9 cellular contexts compared by ENCODE assay signal in genomic region chr20:10179574-10180298, GRCh38. TPM values are rescaled to one million over a fixed set of nuclear protein-coding genes. Genes with fewer than 3 reads are reported as not detected.
DNase-seq lines count a peak whose midpoint lies in the region; ATAC-seq and TF ChIP-seq lines count a peak whose summit lies in the region.
"Had no signal": no experiment of that assay in that cellular context is flagged by ENCODE, and none has a peak within 500 bp of the region (broad histone marks: within the 10 kb centered on the region; RNA-seq: fewer than 3 reads in every experiment).

No MANE protein-coding gene starts in this region.

- intact Hi-C loops in left ventricle myocardium inferior (cut with micrococcal nuclease) = no loop called here

- no peak overlapping the region for H2AFZ ChIP-seq in OCI-LY3 (ENCODE audit: low read depth, low read length)

- H3K79me2 ChIP-seq in OCI-LY3 (ENCODE audit: low read length) = no peaks in the 10 kb centered on the region

- no peak overlapping the region for H3K4me2 ChIP-seq in OCI-LY3 (ENCODE audit: low read length)

- H4K20me1 ChIP-seq in OCI-LY3 (ENCODE audit: insufficient read depth, low read length) = no peaks in the 10 kb centered on the region

- H3K4me3 ChIP-seq in left ventricle myocardium inferior (no peak overlapping the region), right atrium auricular region (no peak overlapping the region), OCI-LY3 (ENCODE audit: low read length) (no peak overlapping the region), fibroblast of mammary gland (ENCODE audit: control insufficient read depth, low read depth, low read length) (no peak overlapping the region)

- H3K9me3 ChIP-seq in left ventricle myocardium inferior (replicated peaks) = peaks cover 6% of the 10 kb centered on the region
- H3K9me3 ChIP-seq in right atrium auricular region = no peaks in the 10 kb centered on the region
- no peaks in the 10 kb centered on the region for H3K9me3 ChIP-seq in OCI-LY3 (ENCODE audit: insufficient read depth, low read length)

- H3K27me3 ChIP-seq in left ventricle myocardium inferior (ENCODE audit: low read depth) (peaks cover 12% of the 10 kb centered on the region), right atrium auricular region (no peaks in the 10 kb centered on the region), OCI-LY3 (ENCODE audit: low read depth, low read length) (peaks cover 30% of the 10 kb centered on the region; the same call in 1 of the 2 replicates)

- H3K4me1 ChIP-seq in left ventricle myocardium inferior (no peaks in the 10 kb centered on the region), right atrium auricular region (no peaks in the 10 kb centered on the region), OCI-LY3 (ENCODE audit: low read length) (no peaks in the 10 kb centered on the region)

- no peak overlapping the region for H3K27ac ChIP-seq in left ventricle myocardium inferior (replicated peaks)
- no peak overlapping the region for H3K27ac ChIP-seq in right atrium auricular region
- H3K27ac ChIP-seq in OCI-LY3 (ENCODE audit: low read length) = no peak overlapping the region

- H3K9ac ChIP-seq in OCI-LY3 (ENCODE audit: low read length) = no peak overlapping the region

- DNase-seq in left ventricle myocardium inferior (no peak), right atrium auricular region (ENCODE audit: low spot score) (no peak), fibroblast of mammary gland (ENCODE audit: low read depth) (peak; percentile 22), GM19238 (ENCODE audit: insufficient read length, low spot score) (no peak)
- DNase-seq: activated T-cell treated with anti-CD3 and anti-CD28 coated beads for 4 hours had no signal

- H3K36me3 ChIP-seq in left ventricle myocardium inferior = no peaks in the 10 kb centered on the region
- H3K36me3 ChIP-seq in right atrium auricular region = no peaks in the 10 kb centered on the region
- no peaks in the 10 kb centered on the region for H3K36me3 ChIP-seq in OCI-LY3 (replicated peaks; ENCODE audit: low read depth, low read length)

- ATAC-seq in GM21717 (IDR thresholded peaks at IDR 0.05; ENCODE audit: unreplicated experiment) = no peak
- ATAC-seq in GM21381 (IDR thresholded peaks at IDR 0.05; ENCODE audit: unreplicated experiment) = no peak
- no peak for ATAC-seq in GM19035 (IDR thresholded peaks at IDR 0.05; ENCODE audit: unreplicated experiment)

- TF ChIP-seq CTCF in left ventricle myocardium inferior (IDR thresholded peaks at IDR 0.05; ENCODE audit: borderline replicate concordance) (peak; percentile 29), right atrium auricular region (IDR thresholded peaks at IDR 0.05) (peak in 1 of 2 donors; percentile 39), OCI-LY3 (IDR thresholded peaks at IDR 0.05; ENCODE audit: low read depth, low read length) (peak; percentile 39), fibroblast of mammary gland (conservative IDR thresholded peaks at IDR 0.05; ENCODE audit: control insufficient read depth, insufficient read depth, low read depth, low read length) (peak; percentile 52)

RNA-seq across cellular contexts. Expression of gene SNAP25, which starts 38.9 kb away (rescaled TPM):
- total RNA-seq in left ventricle myocardium inferior (0.22 TPM), right atrium auricular region (1 to 10 TPM in 1 of 2 donors, under 1 TPM in 1; 0.74 to 9.3 TPM)
